In genomic region chr9:2568689-2569088, GRCh38 we compare ENCODE assay signal across 12 cellular contexts.
"Had no signal": no experiment of that assay in that cellular context is flagged by ENCODE, and none has a peak within 500 bp of the region (broad histone marks: within the 10 kb centered on the region; RNA-seq: fewer than 3 reads in every experiment).

No MANE protein-coding gene starts in this region.

- ATAC-seq: activated T-cell treated with anti-CD3 and anti-CD28 coated beads, Interleukin-2, amount 50 U/mL, for 4 hours had no signal

- H3K27ac ChIP-seq: breast epithelium, dorsolateral prefrontal cortex, sigmoid colon, tibial nerve had no signal

- DNase-seq: activated CD4-positive, alpha-beta memory T cell treated with anti-CD3 and anti-CD28 coated beads for 36 hours; activated gamma-delta T cell; activated T-cell treated with anti-CD3 and anti-CD28 coated beads, Interleukin-2, amount 50 U/mL, for 4 hours; amygdala; dorsolateral prefrontal cortex; glutamatergic neuron; naive B cell; sigmoid colon; stimulated activated CD4-positive, alpha-beta T cell treated with anti-CD3 and anti-CD28 coated beads, Interleukin-4, amount 100 ng/mL, for 24 hours; T-helper 9 cell had no signal

- H3K4me3 ChIP-seq: breast epithelium, dorsolateral prefrontal cortex, sigmoid colon, tibial nerve had no signal

- H3K27me3 ChIP-seq: breast epithelium, dorsolateral prefrontal cortex, sigmoid colon, tibial nerve had no signal

- H3K9me3 ChIP-seq: breast epithelium, sigmoid colon, tibial nerve had no signal

- H3K4me1 ChIP-seq: breast epithelium had no signal
